ENCODE assay signal across 15 cellular contexts in genomic region chr9:87267701-87268100, GRCh38.
A peak's percentile ranks its signal among the peaks of the same experiment; 100 is the strongest.
DNase-seq lines count a peak whose midpoint lies in the region; ATAC-seq and TF ChIP-seq lines count a peak whose summit lies in the region.
"Had no signal": no experiment of that assay in that cellular context is flagged by ENCODE, and none has a peak within 500 bp of the region (broad histone marks: within the 10 kb centered on the region; RNA-seq: fewer than 3 reads in every experiment).

No MANE protein-coding gene starts in this region.

- TF ChIP-seq CTCF in AG10803 (conservative IDR thresholded peaks at IDR 0.05; ENCODE audit: low read length) = no peak
- TF ChIP-seq CTCF in gastrocnemius medialis (IDR thresholded peaks at IDR 0.05 in 4 of 5, conservative IDR thresholded peaks at IDR 0.05 in 1 of 5) = no peak

- peaks cover 4 to 14% of the 10 kb centered on the region in 2 donors for H3K4me1 ChIP-seq in gastrocnemius medialis
- H3K4me1 ChIP-seq: colonic mucosa had no signal

- peak overlapping the region; percentile 16 to 57 (median 42) for H3K27ac ChIP-seq in gastrocnemius medialis
- H3K27ac ChIP-seq: colonic mucosa had no signal

- H3K27me3 Mint-ChIP-seq in effector memory CD8-positive, alpha-beta T cell = peaks cover 29 to 30% of the 10 kb centered on the region in 2 donors

- no peaks in the 10 kb centered on the region for H3K9me3 ChIP-seq in gastrocnemius medialis
- H3K9me3 ChIP-seq: colonic mucosa had no signal

- no peaks in the 10 kb centered on the region for H3K36me3 ChIP-seq in gastrocnemius medialis
- H3K36me3 ChIP-seq: colonic mucosa had no signal

- H3K4me3 Mint-ChIP-seq in effector memory CD8-positive, alpha-beta T cell = no peak overlapping the region
- H3K4me3 Mint-ChIP-seq: activated B cell treated with CpG ODN at 0.5 μM for 24 hours; activated naive CD8-positive, alpha-beta T cell had no signal

- peaks cover 17 to 21% of the 10 kb centered on the region in 2 donors for H3K4me1 Mint-ChIP-seq in effector memory CD8-positive, alpha-beta T cell (ENCODE audit: low read depth in 2 of 2)
- H3K4me1 Mint-ChIP-seq: activated B cell treated with CpG ODN at 0.5 μM for 24 hours had no signal

- TF ChIP-seq POLR2A in gastrocnemius medialis (IDR thresholded peaks at IDR 0.05) = no peak

- intact Hi-C loops in Right ventricle myocardium superior (cut with DNase I) (no loop called here), gastrocnemius medialis (cut with DNase I; ENCODE audit: low total_unique reads) (no loop called here)

- in situ Hi-C loops in gastrocnemius medialis (cut with MboI; ENCODE audit: low sequenced_read_pairs in 4 of 4) = no loop called here

- H3K27me3 ChIP-seq in gastrocnemius medialis = peaks cover 0 to 9% (median 3%) of the 10 kb centered on the region in 3 donors
- H3K27me3 ChIP-seq: colonic mucosa had no signal

- ATAC-seq in Right ventricle myocardium superior (ENCODE audit: poor library complexity) = peak; percentile 85
- peak; percentile 73 to 84 for ATAC-seq in gastrocnemius medialis
- ATAC-seq in HG02642 (IDR thresholded peaks at IDR 0.05; ENCODE audit: poor library complexity, unreplicated experiment) = no peak
- no peak for ATAC-seq in effector memory CD8-positive, alpha-beta T cell (replicated peaks)
- no peak for ATAC-seq in HG03159 (IDR thresholded peaks at IDR 0.05; ENCODE audit: unreplicated experiment)

- H3K27ac Mint-ChIP-seq in effector memory CD8-positive, alpha-beta T cell = no peak overlapping the region
- H3K27ac Mint-ChIP-seq: activated B cell treated with CpG ODN at 0.5 μM for 24 hours; activated naive CD8-positive, alpha-beta T cell had no signal

- DNase-seq in AG10803 (ENCODE audit: low read depth) = peak; percentile 93
- DNase-seq in astrocyte of the hippocampus (ENCODE audit: low read depth, low spot score) = peak; percentile 51
- DNase-seq in Right ventricle myocardium superior = peak; percentile 58
- peak; percentile 12 to 70 for DNase-seq in gastrocnemius medialis
- DNase-seq in effector memory CD8-positive, alpha-beta T cell = no peak
- no peak for DNase-seq in activated CD4-positive, alpha-beta T cell treated with anti-CD3 and anti-CD28 coated beads, Interleukin-2, amount 50 U/mL, for 48 hours
- DNase-seq: ACHN; activated B cell treated with CpG ODN at 0.5 μM for 24 hours; activated CD8-positive, alpha-beta memory T cell treated with anti-CD3 and anti-CD28 coated beads, Interleukin-2, amount 50 U/mL, for 48 hours; colonic mucosa; kidney; small intestine had no signal

- no peaks in the 10 kb centered on the region for H3K36me3 Mint-ChIP-seq in effector memory CD8-positive, alpha-beta T cell (ENCODE audit: insufficient read depth)
- H3K36me3 Mint-ChIP-seq: activated naive CD8-positive, alpha-beta T cell had no signal

- no peaks in the 10 kb centered on the region for H3K9me3 Mint-ChIP-seq in effector memory CD8-positive, alpha-beta T cell
- H3K9me3 Mint-ChIP-seq: activated B cell treated with CpG ODN at 0.5 μM for 24 hours had no signal

- no peak overlapping the region for H3K4me3 ChIP-seq in AG10803 (ENCODE audit: low read length)
- no peak overlapping the region for H3K4me3 ChIP-seq in gastrocnemius medialis
- H3K4me3 ChIP-seq: colonic mucosa had no signal

Comparison
In these comparisons a context has a peak if more than half of its experiments do, and no peak if none do; other contexts are left out.
1. DNase-seq: peak in AG10803 (single experiment), astrocyte of the hippocampus (single experiment), Right ventricle myocardium superior (single experiment) and gastrocnemius medialis (2 of 2); none in effector memory CD8-positive, alpha-beta T cell (0 of 3) and activated CD4-positive, alpha-beta T cell treated with anti-CD3 and anti-CD28 coated beads, Interleukin-2, amount 50 U/mL, for 48 hours (0 of 2).
2. ATAC-seq: peak in Right ventricle myocardium superior (single experiment) and gastrocnemius medialis (2 of 2); none in HG02642 (single experiment), effector memory CD8-positive, alpha-beta T cell (single experiment) and HG03159 (single experiment).